In genomic region chr12:10747730-10748129, GRCh38 we compare ENCODE assay signal across 35 cellular contexts. TPM values are rescaled to one million over a fixed set of nuclear protein-coding genes. Genes with fewer than 3 reads are reported as not detected.
"Had no signal": no experiment of that assay in that cellular context is flagged by ENCODE, and none has a peak within 500 bp of the region (broad histone marks: within the 10 kb centered on the region; RNA-seq: fewer than 3 reads in every experiment).

No MANE protein-coding gene starts in this region.

- H3K79me2 ChIP-seq: parathyroid adenoma had no signal

- FAIRE-seq: islet of Langerhans had no signal

- H3K4me1 ChIP-seq: neural progenitor cell had no signal

- H3K4me2 ChIP-seq: neural progenitor cell had no signal

- H3K27ac ChIP-seq: esophagus squamous epithelium, heart right ventricle, left lung, neural progenitor cell, parathyroid adenoma, stomach, thyroid gland, vagina had no signal

- H2AFZ ChIP-seq: neural progenitor cell, parathyroid adenoma had no signal

- H3K4me1 Mint-ChIP-seq: neural progenitor cell had no signal

- H3K36me3 ChIP-seq: esophagus squamous epithelium, heart right ventricle, left lung, neural progenitor cell, stomach, thyroid gland, vagina had no signal

- H3K36me3 Mint-ChIP-seq: neural progenitor cell; stimulated activated effector memory CD8-positive, alpha-beta T cell treated with anti-CD3 and anti-CD28 coated beads, Interleukin-12 subunit alpha, Interleukin-12 subunit beta, amount 100 ng/mL, for 72 hours had no signal

- H3K4me3 Mint-ChIP-seq: dendritic cell treated with granulocyte-macrophage colony-stimulating factor and Interleukin-4, amounts not matched to agents 40 ng/mL and 50 ng/mL, for 4 days; naive thymus-derived CD4-positive, alpha-beta T cell; nephron; neural progenitor cell; stimulated activated effector memory CD8-positive, alpha-beta T cell treated with anti-CD3 and anti-CD28 coated beads, Interleukin-12 subunit alpha, Interleukin-12 subunit beta, amount 100 ng/mL, for 72 hours had no signal

- H3K9me3 ChIP-seq: esophagus squamous epithelium, heart right ventricle, left lung, stomach, thyroid gland, vagina had no signal

- H3K9me3 Mint-ChIP-seq: dendritic cell treated with granulocyte-macrophage colony-stimulating factor and Interleukin-4, amounts not matched to agents 40 ng/mL and 50 ng/mL, for 4 days; nephron; neural progenitor cell; stimulated activated effector memory CD8-positive, alpha-beta T cell treated with anti-CD3 and anti-CD28 coated beads, Interleukin-12 subunit alpha, Interleukin-12 subunit beta, amount 100 ng/mL, for 72 hours had no signal

- H3K27ac Mint-ChIP-seq: dendritic cell treated with granulocyte-macrophage colony-stimulating factor and Interleukin-4, amounts not matched to agents 40 ng/mL and 50 ng/mL, for 4 days; naive thymus-derived CD4-positive, alpha-beta T cell; nephron; neural progenitor cell; progenitor cell of endocrine pancreas; stimulated activated effector memory CD8-positive, alpha-beta T cell treated with anti-CD3 and anti-CD28 coated beads, Interleukin-12 subunit alpha, Interleukin-12 subunit beta, amount 100 ng/mL, for 72 hours had no signal

- ATAC-seq: heart right ventricle; left cardiac atrium; left lung; naive thymus-derived CD4-positive, alpha-beta T cell; sciatic nerve; stimulated activated effector memory CD8-positive, alpha-beta T cell treated with anti-CD3 and anti-CD28 coated beads, Interleukin-12 subunit alpha, Interleukin-12 subunit beta, amount 100 ng/mL, for 72 hours had no signal

- H3K27me3 ChIP-seq: neural progenitor cell, thyroid gland, vagina had no signal

- H3K4me3 ChIP-seq: esophagus squamous epithelium, heart right ventricle, left lung, neural progenitor cell, stomach, thyroid gland, vagina had no signal

- DNase-seq: effector CD8-positive, alpha-beta T cell; erythroblast; esophagus squamous epithelium; foreskin melanocyte; glutamatergic neuron; heart right ventricle; hippocampal formation; left cardiac atrium; left lung; mesenchymal stem cell; midbrain; naive thymus-derived CD4-positive, alpha-beta T cell; stimulated activated CD4-positive, alpha-beta T cell treated with anti-CD3 and anti-CD28 coated beads, Interleukin-2, amount 100 ng/mL, for 24 hours; stimulated activated CD4-positive, alpha-beta T cell treated with anti-CD3 and anti-CD28 coated beads, Interleukin-4, amount 100 ng/mL, for 24 hours; stimulated activated naive CD4-positive, alpha-beta T cell treated with Interleukin-2 at 50 U/mL for 16 hours; stomach; thyroid gland had no signal

- H3K9ac ChIP-seq: neural progenitor cell, parathyroid adenoma had no signal

RNA-seq across cellular contexts. Expression of gene TAS2R7, which starts 54.7 kb away (rescaled TPM):
- total RNA-seq: heart right ventricle; kidney epithelial cell; left cardiac atrium; left lung; lower leg skin; lung microvascular endothelial cell; mucosa of gallbladder; naive thymus-derived CD4-positive, alpha-beta T cell; osteoblast; progenitor cell of endocrine pancreas; sciatic nerve; skeletal muscle tissue; stomach; subcutaneous adipose tissue; temporal lobe; ureter; vagina had no signal
- polyA plus RNA-seq: heart right ventricle; naive thymus-derived CD4-positive, alpha-beta T cell; stomach had no signal

RNA-seq across cellular contexts. Expression of gene TAS2R8, which starts 59.4 kb away (rescaled TPM):
- total RNA-seq: esophagus squamous epithelium; heart right ventricle; left lung; lower leg skin; lung microvascular endothelial cell; mucosa of gallbladder; naive thymus-derived CD4-positive, alpha-beta T cell; skeletal muscle tissue; stomach; subcutaneous adipose tissue; ureter had no signal
- polyA plus RNA-seq: heart right ventricle; naive thymus-derived CD4-positive, alpha-beta T cell; stomach had no signal
